In the genomic region with DNA sequence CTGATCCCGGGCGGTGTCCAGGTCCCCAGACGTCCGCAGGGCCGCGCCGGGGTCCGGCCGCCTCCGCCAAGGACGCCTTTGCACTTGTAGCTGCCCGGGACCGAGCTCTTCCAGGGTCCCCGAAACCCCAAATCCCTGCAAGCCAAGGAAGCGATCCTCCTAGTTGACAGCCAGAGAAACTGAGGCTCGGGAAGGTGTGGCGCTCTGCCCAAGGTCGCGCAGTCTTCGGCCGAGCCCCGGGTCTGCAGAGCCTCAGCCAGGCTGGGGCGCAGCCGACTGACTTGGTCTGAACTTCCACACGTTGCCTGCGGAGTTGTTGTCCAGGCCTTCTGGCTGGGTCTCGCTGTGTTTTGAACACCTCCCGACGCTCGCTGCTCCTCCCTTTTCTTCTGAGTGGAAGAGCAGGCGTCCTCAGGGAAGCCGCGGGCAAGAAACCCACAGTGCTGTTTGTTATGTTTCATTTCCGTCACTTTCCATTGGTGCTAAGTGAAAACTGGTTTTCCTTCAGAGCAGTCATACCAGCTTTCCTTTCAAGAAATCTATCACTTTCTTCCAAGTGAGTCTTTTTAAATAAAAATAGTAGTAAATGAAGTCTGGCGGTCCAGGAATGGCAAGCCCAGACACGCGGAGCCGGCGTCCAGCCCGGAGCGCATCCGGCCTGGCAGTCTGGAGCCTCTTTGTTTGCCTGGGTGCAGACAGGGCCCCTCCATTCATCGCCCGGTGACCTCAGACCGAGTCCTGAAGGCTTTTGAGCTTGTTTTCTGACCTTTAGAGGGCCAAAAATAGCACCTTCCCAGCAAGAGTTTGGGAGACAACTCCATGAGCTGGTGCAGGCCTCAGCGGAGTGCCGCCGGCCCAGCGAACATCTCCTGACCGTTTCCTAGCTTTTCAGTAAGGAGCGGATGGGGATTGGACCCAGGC, we compare ENCODE assay signal across 8 cellular contexts. TPM values are rescaled to one million over a fixed set of nuclear protein-coding genes. Genes with fewer than 3 reads are reported as not detected.
DNase-seq lines count a peak whose midpoint lies in the region; ATAC-seq and TF ChIP-seq lines count a peak whose summit lies in the region.

No MANE protein-coding gene starts in this region.

- CTCF ChIA-PET in Caco-2 (lab: Charles Lee), result interaction anchor here (0.6 to 1.6 kb wide), 7 partner anchors 17 to 1688 kb away, joined by 3 to 6 read pairs (median 4); partner anchors contain the start of genes AURKA and CSTF1

- no peaks in the 10 kb centered on the region for H3K9me3 Mint-ChIP-seq in Caco-2 (ENCODE audit: unreplicated experiment)

- no peaks in the 10 kb centered on the region for H3K27me3 ChIP-seq in Caco-2 (replicated peaks; ENCODE audit: control insufficient read depth, insufficient read depth, low read length)
- H3K27me3 ChIP-seq in HUES48 (ENCODE audit: control insufficient read depth, insufficient read depth, low read length), result peaks cover 5% of the 10 kb centered on the region; the same call in 1 of the 2 replicates
- H3K27me3 ChIP-seq in effector memory CD4-positive, alpha-beta T cell (replicated peaks; ENCODE audit: control insufficient read depth, insufficient read depth, low read length, poor library complexity, severe bottlenecking), result no peaks in the 10 kb centered on the region
- no peaks in the 10 kb centered on the region for H3K27me3 ChIP-seq in lung (ENCODE audit: control insufficient read depth, insufficient read depth)
- no peaks in the 10 kb centered on the region for H3K27me3 ChIP-seq in stomach
- H3K27me3 ChIP-seq in Karpas-422 (ENCODE audit: low read length), result no peaks in the 10 kb centered on the region

- H3K27me3 Mint-ChIP-seq in Caco-2 (ENCODE audit: insufficient read depth, unreplicated experiment), result no peaks in the 10 kb centered on the region

- peak; percentile 65 to 77 for DNase-seq in Caco-2
- DNase-seq in T1000 (lab: John Stamatoyannopoulos, UW), result peak; percentile 48
- no peak for DNase-seq in effector memory CD4-positive, alpha-beta T cell
- DNase-seq in lung (ENCODE audit: low spot score), result peak; percentile 39
- DNase-seq in stomach, result peak; percentile 38
- DNase-seq in Karpas-422, result no peak

- peak overlapping the region; percentile 87 for H3K4me3 Mint-ChIP-seq in Caco-2 (ENCODE audit: unreplicated experiment)

- H3K27ac Mint-ChIP-seq in Caco-2 (ENCODE audit: unreplicated experiment), result peak overlapping the region; percentile 11

- H3K27ac ChIP-seq in HUES48 (ENCODE audit: low read depth, low read length) (no peak overlapping the region), lung (ENCODE audit: low read depth in 1 of 2, low read length in 1 of 2) (peak overlapping the region; percentile 68 to 84), stomach (peak overlapping the region; percentile 75 to 91 (median 86)), Karpas-422 (ENCODE audit: low read length) (no peak overlapping the region)
- H3K27ac ChIP-seq in effector memory CD4-positive, alpha-beta T cell (ENCODE audit: insufficient read depth, low read length, poor library complexity, severe bottlenecking), result peak overlapping the region; percentile 32

- H3K9me2 ChIP-seq in Karpas-422 (replicated peaks; ENCODE audit: insufficient read depth, low read length), result no peaks in the 10 kb centered on the region

- ATAC-seq in GM19351 (IDR thresholded peaks at IDR 0.05; ENCODE audit: unreplicated experiment), result peak; percentile 26
- no peak for ATAC-seq in lung (ENCODE audit: insufficient read depth, low FRiP score)

- H3K36me3 Mint-ChIP-seq in Caco-2 (ENCODE audit: insufficient read depth, unreplicated experiment), result no peaks in the 10 kb centered on the region

- H3K4me1 ChIP-seq in Caco-2 (no peaks in the 10 kb centered on the region), HUES48 (ENCODE audit: control insufficient read depth, insufficient read depth, low read length) (peaks cover 14% of the 10 kb centered on the region; the same call in 1 of the 2 replicates), lung (ENCODE audit: control insufficient read depth in 2 of 2, insufficient read depth in 2 of 2, low read length in 2 of 2) (peaks cover 5 to 8% of the 10 kb centered on the region in 2 donors), stomach (peaks cover 18 to 45% (median 29%) of the 10 kb centered on the region in 4 donors), Karpas-422 (ENCODE audit: low read length) (no peaks in the 10 kb centered on the region)
- peaks cover 12% of the 10 kb centered on the region for H3K4me1 ChIP-seq in effector memory CD4-positive, alpha-beta T cell (ENCODE audit: control insufficient read depth, insufficient read depth, low read length, poor library complexity, severe bottlenecking)

- H3K4me1 Mint-ChIP-seq in Caco-2 (ENCODE audit: low read depth, unreplicated experiment), result no peaks in the 10 kb centered on the region

- TF ChIP-seq POLR2A in stomach (IDR thresholded peaks at IDR 0.05), result no peak

- no peak for TF ChIP-seq EP300 in stomach (IDR thresholded peaks at IDR 0.05)

- H3K9ac ChIP-seq in HUES48 (ENCODE audit: low read depth, low read length), result no peak overlapping the region
- no peak overlapping the region for H3K9ac ChIP-seq in Karpas-422 (ENCODE audit: low read length)

- no peaks in the 10 kb centered on the region for H3K79me2 ChIP-seq in Karpas-422 (ENCODE audit: low read length)

- peak overlapping the region; percentile 86 for H3K4me3 ChIP-seq in Caco-2 (ENCODE audit: low read depth, low read length)
- H3K4me3 ChIP-seq in HUES48 (ENCODE audit: low read depth, low read length), result peak overlapping the region; percentile 72
- peak overlapping the region; percentile 89 for H3K4me3 ChIP-seq in effector memory CD4-positive, alpha-beta T cell (ENCODE audit: insufficient read depth, low read depth, low read length, poor library complexity, severe bottlenecking)
- peak overlapping the region; percentile 90 for H3K4me3 ChIP-seq in lung
- H3K4me3 ChIP-seq in stomach, result peak overlapping the region; percentile 91 to 97 (median 96)
- H3K4me3 ChIP-seq in Karpas-422 (ENCODE audit: low read length), result no peak overlapping the region

- BruUV-seq in Caco-2 (replicated peaks; lab: Mats Ljungman, UMichigan), result no TSS peak

- WGBS in lung, 2 donors, result 13 to 26% methylated on average over 48 to 51 of the region's 51 CpGs
- WGBS in stomach, 5 donors, result 7 to 13% (median 9%) methylated on average over 23 to 51 of the region's 51 CpGs

- H4K20me1 ChIP-seq in Karpas-422 (ENCODE audit: insufficient read depth, low read depth, low read length), result 0 out of 2 replicates have a peak, but pooled peaks cover 3% of the 10 kb centered on the region

- POLR2A ChIA-PET in Caco-2 (lab: Charles Lee), result interaction anchor here (0.5 to 2.2 kb wide), 7 partner anchors 11 to 220 kb away, joined by 3 to 55 read pairs (median 3); partner anchors contain the start of genes AURKA and CSTF1

- no peaks in the 10 kb centered on the region for H3K9me3 ChIP-seq in Caco-2
- no peaks in the 10 kb centered on the region for H3K9me3 ChIP-seq in HUES48 (ENCODE audit: control insufficient read depth, insufficient read depth, low read length)
- H3K9me3 ChIP-seq in effector memory CD4-positive, alpha-beta T cell (ENCODE audit: control insufficient read depth, low read length), result no peaks in the 10 kb centered on the region
- H3K9me3 ChIP-seq in lung (ENCODE audit: control insufficient read depth in 2 of 2, insufficient read depth in 1 of 2, low read length in 1 of 2), result no peaks in the 10 kb centered on the region
- H3K9me3 ChIP-seq in stomach, result no peaks in the 10 kb centered on the region
- no peaks in the 10 kb centered on the region for H3K9me3 ChIP-seq in Karpas-422 (ENCODE audit: low read length)

- H2AFZ ChIP-seq in Karpas-422 (ENCODE audit: low read length), result no peak overlapping the region

- H3K36me3 ChIP-seq in Caco-2 (ENCODE audit: control insufficient read depth, insufficient read depth, low read length), result no peaks in the 10 kb centered on the region
- no peaks in the 10 kb centered on the region for H3K36me3 ChIP-seq in HUES48 (ENCODE audit: control insufficient read depth, insufficient read depth, low read length)
- H3K36me3 ChIP-seq in effector memory CD4-positive, alpha-beta T cell (ENCODE audit: control insufficient read depth, insufficient read depth, low read length), result no peaks in the 10 kb centered on the region
- no peaks in the 10 kb centered on the region for H3K36me3 ChIP-seq in lung (ENCODE audit: control insufficient read depth in 2 of 2, insufficient read depth in 2 of 2, low read length in 2 of 2)
- peaks cover 0 to 12% (median 5%) of the 10 kb centered on the region in 4 donors for H3K36me3 ChIP-seq in stomach
- no peaks in the 10 kb centered on the region for H3K36me3 ChIP-seq in Karpas-422 (ENCODE audit: insufficient read depth, low read length)

- no peak overlapping the region for H3K4me2 ChIP-seq in Karpas-422 (ENCODE audit: low read depth, low read length, poor library complexity, severe bottlenecking)

- TF ChIP-seq CTCF in Caco-2 (IDR thresholded peaks at IDR 0.05; ENCODE audit: insufficient read depth in 1 of 2, low read depth in 1 of 2, low read length in 1 of 2, severe bottlenecking in 1 of 2, unreplicated experiment in 1 of 2) (no peak), lung (IDR thresholded peaks at IDR 0.05; ENCODE audit: control extremely low read depth, extremely low read depth) (no peak), stomach (IDR thresholded peaks at IDR 0.05) (no peak)

- intact Hi-C loops in Caco-2 (cut with micrococcal nuclease; ENCODE audit: unreplicated experiment), result loop anchor here (5.0 kb wide), 3 partner anchors 97 to 157 kb away; partner anchors contain the start of gene MC3R
- intact Hi-C loops in stomach (cut with DNase I; ENCODE audit: low total_unique reads), result no loop called here

RNA-seq across cellular contexts. Expression of gene FAM210B, which starts 0.7 kb away (rescaled TPM):
- 20.5 and 21.1 TPM in 2 replicates for total RNA-seq in Caco-2 (2022)
- total RNA-seq in lung, result 10 to 100 TPM; 27.3 to 41.7 TPM
- 10 to 100 TPM; 18.7 to 22.8 TPM for polyA plus RNA-seq in lung
- total RNA-seq in stomach, result 10 to 100 TPM; 11.3 to 33.8 (median 26.1) TPM
- 10 to 100 TPM; 32.5 to 42.6 (median 32.5) TPM for polyA plus RNA-seq in stomach
- total RNA-seq in Karpas-422 (2014; rRNA removed; shearing (Covaris generic); ENCODE audit: low replicate concordance), result not detected in 2 replicates

RNA-seq across cellular contexts. Expression of gene AURKA, which starts 32.5 kb away (rescaled TPM):
- 216 and 233 TPM in 2 replicates for total RNA-seq in Caco-2 (2022)
- total RNA-seq in lung, result 1 to 10 TPM; 3.6 to 6.2 TPM
- 1 to 10 TPM; 1.5 to 2.7 TPM for polyA plus RNA-seq in lung
- 10 to 100 TPM in 2 of 5 donors, 1 to 10 TPM in 2, under 1 TPM in 1; 0.45 to 27.7 (median 7.0) TPM for total RNA-seq in stomach
- 1 to 10 TPM; 5.1 to 8.3 (median 6.7) TPM for polyA plus RNA-seq in stomach
- total RNA-seq in Karpas-422 (2014; rRNA removed; shearing (Covaris generic); ENCODE audit: low replicate concordance), result 46.8 and 53.8 TPM in 2 replicates

RNA-seq across cellular contexts. Expression of gene CSTF1, which starts 33.0 kb away (rescaled TPM):
- total RNA-seq in Caco-2 (2022), result 97.0 and 101 TPM in 2 replicates
- total RNA-seq in lung, result 10 to 100 TPM; 23.5 to 36.1 TPM
- 10 to 100 TPM in 1 of 2 donors, 1 to 10 TPM in 1; 6.4 to 14.7 TPM for polyA plus RNA-seq in lung
- 10 to 100 TPM in 4 of 5 donors, 1 to 10 TPM in 1; 9.3 to 86.2 (median 23.9) TPM for total RNA-seq in stomach
- polyA plus RNA-seq in stomach, result 10 to 100 TPM in 1 of 3 donors, 1 to 10 TPM in 2; 7.1 to 12.8 (median 8.7) TPM
- total RNA-seq in Karpas-422 (2014; rRNA removed; shearing (Covaris generic); ENCODE audit: low replicate concordance), result 41.5 and 75.2 TPM in 2 replicates

RNA-seq across cellular contexts. Expression of gene CASS4, which starts 52.6 kb away (rescaled TPM):
- total RNA-seq in Caco-2 (2022), result 0.64 and 0.67 TPM in 2 replicates
- 10 to 100 TPM; 19.7 to 30.7 TPM for total RNA-seq in lung
- 1 to 10 TPM; 4.5 to 9.9 TPM for polyA plus RNA-seq in lung
- 1 to 10 TPM in 3 of 5 donors, under 1 TPM in 1, not detected in 1; 0.45 to 8.2 (median 4.2) TPM for total RNA-seq in stomach
- polyA plus RNA-seq in stomach, result 1 to 10 TPM in 1 of 3 donors, under 1 TPM in 2; 0.23 to 1.6 (median 0.76) TPM
- total RNA-seq in Karpas-422 (2014; rRNA removed; shearing (Covaris generic); ENCODE audit: low replicate concordance), result not detected in 2 replicates

Comparison
In these comparisons a context has a peak if more than half of its experiments do, and no peak if none do; other contexts are left out.
1. DNase-seq: peak in Caco-2 (2 of 2), T1000 (single experiment), lung (single experiment) and stomach (single experiment); none in effector memory CD4-positive, alpha-beta T cell (0 of 3) and Karpas-422 (single experiment).
2. H3K27ac ChIP-seq: peak in effector memory CD4-positive, alpha-beta T cell (single experiment), lung (2 of 2) and stomach (5 of 5); none in HUES48 (single experiment) and Karpas-422 (single experiment).
3. RNA of gene FAM210B, which starts 0.7 kb away (total RNA-seq): 27.3 to 41.7 TPM in lung, 11.3 to 33.8 TPM in stomach and 20.5 to 21.1 TPM in Caco-2; not detected in Karpas-422; every median in the first group is over 10 times any median in the second.